16 cellular contexts compared by ENCODE assay signal in genomic region chr7:116169060-116169459, GRCh38. TPM values are rescaled to one million over a fixed set of nuclear protein-coding genes. Genes with fewer than 3 reads are reported as not detected.
DNase-seq lines count a peak whose midpoint lies in the region; ATAC-seq and TF ChIP-seq lines count a peak whose summit lies in the region.
"Had no signal": no experiment of that assay in that cellular context is flagged by ENCODE, and none has a peak within 500 bp of the region (broad histone marks: within the 10 kb centered on the region; RNA-seq: fewer than 3 reads in every experiment).

No MANE protein-coding gene starts in this region.

- peak overlapping the region; percentile 34 for H3K4me2 ChIP-seq in skeletal muscle satellite cell (ENCODE audit: low read length)

- CTCF ChIA-PET in activated naive CD4-positive, alpha-beta T cell treated with anti-CD3 and anti-CD28 coated beads, Interleukin-2, amount 10 ng/mL, durations not matched to agents 7 days and 5 days (lab: Charles Lee), result interaction anchor here (0.6 to 4.5 kb wide), 6 partner anchors 11 to 419 kb away, joined by 3 to 27 read pairs (median 8); no protein-coding TSS in a partner anchor

- no peak for TF ChIP-seq CTCF in RWPE2 (IDR thresholded peaks at IDR 0.05; ENCODE audit: poor library complexity, severe bottlenecking)
- no peak for TF ChIP-seq CTCF in testis (IDR thresholded peaks at IDR 0.05)
- no peak for TF ChIP-seq CTCF in endodermal cell (conservative IDR thresholded peaks at IDR 0.05)

- H3K27me3 Mint-ChIP-seq in activated naive CD4-positive, alpha-beta T cell treated with anti-CD3 and anti-CD28 coated beads, Interleukin-2, amount 10 ng/mL, durations not matched to agents 7 days and 5 days, result peaks cover 36% of the 10 kb centered on the region
- peaks cover 27% of the 10 kb centered on the region for H3K27me3 Mint-ChIP-seq in endodermal cell (ENCODE audit: insufficient read depth)

- H3K27ac ChIP-seq in RWPE2 (ENCODE audit: poor library complexity, severe bottlenecking) (no peak overlapping the region), testis (no peak overlapping the region), endodermal cell (ENCODE audit: low read depth, low read length) (no peak overlapping the region)
- H3K27ac ChIP-seq: cardiac muscle cell, tibial artery had no signal

- 77 to 94% methylated on average over 1 of the region's 1 CpG for WGBS in testis, 2 donors
- whole genome bisulfite sequencing in endodermal cell (ENCODE audit: insufficient coverage in 1 of 2, insufficient read length in 1 of 2), 2 experiments, result 90% methylated on average over 1 of the region's 1 CpG; no CpG with 5 or more reads in 1 of the 2 experiments

- H3K36me3 ChIP-seq in RWPE2 (ENCODE audit: low read depth) (no peaks in the 10 kb centered on the region), skeletal muscle satellite cell (ENCODE audit: insufficient read depth, low read length) (no peaks in the 10 kb centered on the region), testis (ENCODE audit: low read depth, missing control alignments) (no peaks in the 10 kb centered on the region), endodermal cell (ENCODE audit: control insufficient read depth, insufficient read depth, low read length) (no peaks in the 10 kb centered on the region)
- H3K36me3 ChIP-seq: cardiac muscle cell, tibial artery had no signal

- H3K4me3 Mint-ChIP-seq in activated naive CD4-positive, alpha-beta T cell treated with anti-CD3 and anti-CD28 coated beads, Interleukin-2, amount 10 ng/mL, durations not matched to agents 7 days and 5 days, result no peak overlapping the region
- H3K4me3 Mint-ChIP-seq in endodermal cell, result no peak overlapping the region
- H3K4me3 Mint-ChIP-seq: activated T-cell treated with anti-CD3 and anti-CD28 coated beads, Interleukin-2, amount 50 U/mL, for 72 hours; natural killer cell treated with Interleukin-12 subunit alpha and Interleukin-12 subunit beta and Interleukin-15 and Interleukin-18, amount 100 ng/mL, for 72 hours had no signal

- no peak overlapping the region for H3K27ac Mint-ChIP-seq in activated naive CD4-positive, alpha-beta T cell treated with anti-CD3 and anti-CD28 coated beads, Interleukin-2, amount 10 ng/mL, durations not matched to agents 7 days and 5 days
- H3K27ac Mint-ChIP-seq in endodermal cell, result no peak overlapping the region
- H3K27ac Mint-ChIP-seq: activated T-cell treated with anti-CD3 and anti-CD28 coated beads, Interleukin-2, amount 50 U/mL, for 72 hours; natural killer cell treated with Interleukin-12 subunit alpha and Interleukin-12 subunit beta and Interleukin-15 and Interleukin-18, amount 100 ng/mL, for 72 hours had no signal

- H3K9ac ChIP-seq in skeletal muscle satellite cell (ENCODE audit: low read depth, low read length), result peak overlapping the region; percentile 47
- H3K9ac ChIP-seq in endodermal cell (ENCODE audit: extremely low read depth, low read length, poor library complexity, severe bottlenecking), result no peak overlapping the region

- H3K4me1 ChIP-seq in RWPE2 (ENCODE audit: insufficient read depth, poor library complexity, severe bottlenecking) (peaks cover 7% of the 10 kb centered on the region), skeletal muscle satellite cell (ENCODE audit: control insufficient read depth, insufficient read depth, low read length) (peaks cover 22% of the 10 kb centered on the region), testis (no peaks in the 10 kb centered on the region), endodermal cell (ENCODE audit: control insufficient read depth, insufficient read depth, low read length) (no peaks in the 10 kb centered on the region)

- no peak for TF ChIP-seq POLR2A in testis (IDR thresholded peaks at IDR 0.05)

- DNase-seq in HCEC 1CT (peak; percentile 77), RWPE2 (ENCODE audit: low spot score) (no peak), hepatic stellate cell (ENCODE audit: low spot score) (peak; percentile 20), testis (no peak), endodermal cell (no peak)
- no peak for DNase-seq in activated naive CD4-positive, alpha-beta T cell treated with anti-CD3 and anti-CD28 coated beads, Interleukin-2, amount 10 ng/mL, durations not matched to agents 7 days and 5 days
- DNase-seq in activated CD4-positive, alpha-beta T cell treated with anti-CD3 and anti-CD28 coated beads, Interleukin-2, amount 50 U/mL, for 48 hours, result no peak
- DNase-seq: activated CD4-positive, alpha-beta T cell treated with anti-CD3 and anti-CD28 coated beads for 1 hour; activated T-cell treated with anti-CD3 and anti-CD28 coated beads, Interleukin-2, amount 50 U/mL, for 72 hours; erythroblast; NCI-H1092 treated with DMSO at 0.1 percent for 48 hours; NCI-H524 treated with DMSO at 0.1 percent for 48 hours; tibial artery had no signal

- intact Hi-C loops in testis (cut with DNase I; ENCODE audit: low total_unique reads), result no loop called here

- H3K4me3 ChIP-seq in RWPE2 (ENCODE audit: severe bottlenecking), result no peak overlapping the region
- H3K4me3 ChIP-seq in skeletal muscle satellite cell (ENCODE audit: low read length), result no peak overlapping the region
- H3K4me3 ChIP-seq in testis, result no peak overlapping the region
- no peak overlapping the region for H3K4me3 ChIP-seq in endodermal cell (ENCODE audit: low read length)
- H3K4me3 ChIP-seq: cardiac muscle cell, tibial artery had no signal

- no peaks in the 10 kb centered on the region for H3K9me3 Mint-ChIP-seq in activated naive CD4-positive, alpha-beta T cell treated with anti-CD3 and anti-CD28 coated beads, Interleukin-2, amount 10 ng/mL, durations not matched to agents 7 days and 5 days
- peaks cover 1% of the 10 kb centered on the region for H3K9me3 Mint-ChIP-seq in endodermal cell
- H3K9me3 Mint-ChIP-seq: activated T-cell treated with anti-CD3 and anti-CD28 coated beads, Interleukin-2, amount 50 U/mL, for 72 hours; natural killer cell treated with Interleukin-12 subunit alpha and Interleukin-12 subunit beta and Interleukin-15 and Interleukin-18, amount 100 ng/mL, for 72 hours had no signal

- no peaks in the 10 kb centered on the region for H3K36me3 Mint-ChIP-seq in activated naive CD4-positive, alpha-beta T cell treated with anti-CD3 and anti-CD28 coated beads, Interleukin-2, amount 10 ng/mL, durations not matched to agents 7 days and 5 days
- H3K36me3 Mint-ChIP-seq in endodermal cell (ENCODE audit: low read depth), result no peaks in the 10 kb centered on the region
- H3K36me3 Mint-ChIP-seq: natural killer cell treated with Interleukin-12 subunit alpha and Interleukin-12 subunit beta and Interleukin-15 and Interleukin-18, amount 100 ng/mL, for 72 hours had no signal

- no peaks in the 10 kb centered on the region for H3K9me3 ChIP-seq in RWPE2 (ENCODE audit: severe bottlenecking)
- no peaks in the 10 kb centered on the region for H3K9me3 ChIP-seq in skeletal muscle satellite cell (replicated peaks; ENCODE audit: low read length)
- H3K9me3 ChIP-seq in testis, result no peaks in the 10 kb centered on the region
- H3K9me3 ChIP-seq in endodermal cell (ENCODE audit: control insufficient read depth, low read length), result no peaks in the 10 kb centered on the region
- H3K9me3 ChIP-seq: tibial artery had no signal

- H3K4me1 Mint-ChIP-seq in activated naive CD4-positive, alpha-beta T cell treated with anti-CD3 and anti-CD28 coated beads, Interleukin-2, amount 10 ng/mL, durations not matched to agents 7 days and 5 days, result peaks cover 21% of the 10 kb centered on the region
- peaks cover 13% of the 10 kb centered on the region for H3K4me1 Mint-ChIP-seq in endodermal cell

- H3K27me3 ChIP-seq in RWPE2 (ENCODE audit: insufficient read depth, poor library complexity, severe bottlenecking) (no peaks in the 10 kb centered on the region), skeletal muscle satellite cell (ENCODE audit: control insufficient read depth, insufficient read depth, low read length) (no peaks in the 10 kb centered on the region), testis (no peaks in the 10 kb centered on the region), endodermal cell (ENCODE audit: control insufficient read depth, insufficient read depth, low read length, poor library complexity, severe bottlenecking) (peaks cover 23% of the 10 kb centered on the region)
- H3K27me3 ChIP-seq: cardiac muscle cell, tibial artery had no signal

- peak; percentile 36; the same call in 1 of the 3 replicates for ATAC-seq in RWPE2 (ENCODE audit: low read depth)
- ATAC-seq: activated T-cell treated with anti-CD3 and anti-CD28 coated beads, Interleukin-2, amount 50 U/mL, for 72 hours; natural killer cell treated with Interleukin-12 subunit alpha and Interleukin-12 subunit beta and Interleukin-15 and Interleukin-18, amount 100 ng/mL, for 72 hours had no signal

RNA-seq across cellular contexts. Expression of gene TES, which starts 41.3 kb away (rescaled TPM):
- total RNA-seq in skeletal muscle satellite cell (2012; rRNA removed), result 78.6 and 105 TPM in 2 replicates
- total RNA-seq in testis (10 to 100 TPM; 40.4 to 71.0 TPM), endodermal cell (10 to 100 TPM; 23.1 to 31.0 TPM)
- polyA plus RNA-seq in testis (ENCODE audit: insufficient read depth, low read depth, low replicate concordance), result 120 TPM
- polyA plus RNA-seq in endodermal cell (2013, experiment 1 of 2), result 12.5 TPM
- 12.4 TPM for polyA plus RNA-seq in endodermal cell (2013, experiment 2 of 2)

Comparison
In these comparisons a context has a peak if more than half of its experiments do, and no peak if none do; other contexts are left out.
1. DNase-seq: peak in HCEC 1CT (single experiment) and hepatic stellate cell (single experiment); none in RWPE2 (single experiment), testis (single experiment), activated naive CD4-positive, alpha-beta T cell treated with anti-CD3 and anti-CD28 coated beads, Interleukin-2, amount 10 ng/mL, durations not matched to agents 7 days and 5 days (single experiment), endodermal cell (single experiment) and activated CD4-positive, alpha-beta T cell treated with anti-CD3 and anti-CD28 coated beads, Interleukin-2, amount 50 U/mL, for 48 hours (0 of 2).